ENCODE assay signal across 8 cellular contexts in genomic region chr2:218892693-218893348, GRCh38.
DNase-seq lines count a peak whose midpoint lies in the region; ATAC-seq and TF ChIP-seq lines count a peak whose summit lies in the region.

No MANE protein-coding gene starts in this region.

- peak; percentile 36 for ATAC-seq in HG02884 (IDR thresholded peaks at IDR 0.05; ENCODE audit: unreplicated experiment)

- peak; percentile 74 for TF ChIP-seq CTCF in VCaP (conservative IDR thresholded peaks at IDR 0.05)

- DNase-seq in NCI-H82 (lab: John Stamatoyannopoulos, UW), result peak; percentile 77
- no peak for DNase-seq in NCI-H82 treated with DMSO at 0.1 percent for 48 hours (lab: John Stamatoyannopoulos, UW; ENCODE audit: unreplicated experiment)
- peak; percentile 54 for DNase-seq in NCI-H2107 (lab: John Stamatoyannopoulos, UW)
- DNase-seq in T47D (ENCODE audit: low read depth in 1 of 2, low spot score in 1 of 2), result peak; percentile 74 to 91
- DNase-seq in left kidney (ENCODE audit: low read depth, low spot score), result peak; percentile 87
- peak; percentile 76 for DNase-seq in stimulated activated CD4-positive, alpha-beta T cell treated with anti-CD3 and anti-CD28 coated beads, Interleukin-2, amount 100 ng/mL, for 4 hours (ENCODE audit: low read depth)

- in situ Hi-C loops in T47D (cut with HindIII; ENCODE audit: low pct_unique_long_range_greater_than_20kb, low sequenced_read_pairs), result no loop called here

- H3K27ac ChIP-seq in VCaP, result peak overlapping the region; percentile 74
